In the genomic region with DNA sequence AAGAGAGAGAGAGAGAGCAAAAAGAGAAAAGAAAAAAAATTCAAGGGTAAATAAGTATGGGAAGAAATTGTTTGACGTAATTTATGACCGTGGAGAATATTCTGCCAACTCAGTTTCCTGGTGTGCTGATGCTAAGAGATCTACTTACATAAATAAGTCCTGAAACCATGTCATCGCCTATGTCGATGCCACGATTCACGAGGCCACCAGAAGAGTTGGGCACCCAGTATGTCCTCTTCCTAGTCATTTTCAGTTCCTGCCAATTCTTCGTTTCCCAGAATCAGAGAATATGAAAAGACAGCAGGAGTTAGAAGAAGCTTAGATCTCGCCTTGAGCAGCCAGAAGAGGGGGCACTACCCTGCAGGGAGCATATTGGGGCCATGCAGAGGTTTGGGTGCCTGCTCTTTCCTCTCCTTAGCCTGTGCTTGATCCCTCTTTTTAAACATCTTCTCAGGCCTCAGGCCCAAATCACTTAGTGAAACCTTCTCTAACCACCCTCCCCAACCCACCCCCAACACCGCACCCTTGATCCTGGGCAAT, we compare ENCODE assay signal across 1 cellular context.
TF ChIP-seq lines count a peak whose summit lies in the region.

No MANE protein-coding gene starts in this region.

TF ChIP-seq in GM12878, 131 proteins besides CTCF, POLR2A, EP300 and RAD21:
- TF ChIP-seq STAT1 (conservative IDR thresholded peaks at IDR 0.05) (no peak), NFXL1 (IDR thresholded peaks at IDR 0.05; ENCODE audit: borderline replicate concordance) (no peak), YY1 (IDR thresholded peaks at IDR 0.05; ENCODE audit: low read depth, low read length) (0 out of 2 replicates have a peak, but pooled peaks have one; percentile 9), ESRRA (IDR thresholded peaks at IDR 0.05; ENCODE audit: low read length) (no peak), NR2F1 (conservative IDR thresholded peaks at IDR 0.05) (no peak), SMC3 (IDR thresholded peaks at IDR 0.05; ENCODE audit: borderline replicate concordance, low read length) (peak; percentile 74)
- TF ChIP-seq, protein P1, sequence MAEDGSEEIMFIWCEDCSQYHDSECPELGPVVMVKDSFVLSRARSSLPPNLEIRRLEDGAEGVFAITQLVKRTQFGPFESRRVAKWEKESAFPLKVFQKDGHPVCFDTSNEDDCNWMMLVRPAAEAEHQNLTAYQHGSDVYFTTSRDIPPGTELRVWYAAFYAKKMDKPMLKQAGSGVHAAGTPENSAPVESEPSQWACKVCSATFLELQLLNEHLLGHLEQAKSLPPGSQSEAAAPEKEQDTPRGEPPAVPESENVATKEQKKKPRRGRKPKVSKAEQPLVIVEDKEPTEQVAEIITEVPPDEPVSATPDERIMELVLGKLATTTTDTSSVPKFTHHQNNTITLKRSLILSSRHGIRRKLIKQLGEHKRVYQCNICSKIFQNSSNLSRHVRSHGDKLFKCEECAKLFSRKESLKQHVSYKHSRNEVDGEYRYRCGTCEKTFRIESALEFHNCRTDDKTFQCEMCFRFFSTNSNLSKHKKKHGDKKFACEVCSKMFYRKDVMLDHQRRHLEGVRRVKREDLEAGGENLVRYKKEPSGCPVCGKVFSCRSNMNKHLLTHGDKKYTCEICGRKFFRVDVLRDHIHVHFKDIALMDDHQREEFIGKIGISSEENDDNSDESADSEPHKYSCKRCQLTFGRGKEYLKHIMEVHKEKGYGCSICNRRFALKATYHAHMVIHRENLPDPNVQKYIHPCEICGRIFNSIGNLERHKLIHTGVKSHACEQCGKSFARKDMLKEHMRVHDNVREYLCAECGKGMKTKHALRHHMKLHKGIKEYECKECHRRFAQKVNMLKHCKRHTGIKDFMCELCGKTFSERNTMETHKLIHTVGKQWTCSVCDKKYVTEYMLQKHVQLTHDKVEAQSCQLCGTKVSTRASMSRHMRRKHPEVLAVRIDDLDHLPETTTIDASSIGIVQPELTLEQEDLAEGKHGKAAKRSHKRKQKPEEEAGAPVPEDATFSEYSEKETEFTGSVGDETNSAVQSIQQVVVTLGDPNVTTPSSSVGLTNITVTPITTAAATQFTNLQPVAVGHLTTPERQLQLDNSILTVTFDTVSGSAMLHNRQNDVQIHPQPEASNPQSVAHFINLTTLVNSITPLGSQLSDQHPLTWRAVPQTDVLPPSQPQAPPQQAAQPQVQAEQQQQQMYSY (CRISPR knock-in tag; IDR thresholded peaks at IDR 0.05): no peak
TF ChIP-seq in GM12878: peak in this region for 2.
